8 cellular contexts compared by ENCODE assay signal in the genomic region with DNA sequence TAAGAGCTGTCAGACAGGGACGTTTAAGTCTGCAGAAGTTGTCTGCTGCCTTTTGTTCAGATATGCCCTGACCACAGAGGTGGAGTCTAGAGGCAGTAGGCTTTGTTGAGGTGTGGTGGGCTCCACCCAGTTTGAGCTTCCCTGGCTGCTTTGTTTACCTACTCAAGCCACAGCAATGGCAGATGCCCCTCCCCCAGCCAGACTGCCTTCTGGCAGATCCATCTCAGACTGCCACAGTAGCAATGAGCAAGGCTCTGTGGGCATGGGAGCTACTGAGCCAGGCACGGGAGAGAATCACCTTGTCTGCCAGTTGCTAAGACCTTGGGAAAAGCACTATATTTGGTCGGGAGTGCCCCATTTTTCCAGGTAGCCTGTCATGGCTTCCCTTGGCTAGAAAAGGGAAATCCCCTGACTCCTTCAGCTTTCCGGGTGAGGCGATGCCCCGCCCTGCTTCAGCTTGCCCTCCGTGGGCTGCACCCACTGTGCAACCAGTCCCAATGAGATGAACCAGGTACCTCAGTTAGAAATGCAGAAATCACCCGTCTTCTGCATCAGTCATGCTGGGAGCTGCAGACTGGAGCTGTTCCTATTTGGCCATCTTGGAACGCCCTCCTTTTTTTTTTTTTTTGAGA.
DNase-seq lines count a peak whose midpoint lies in the region; TF ChIP-seq lines count a peak whose summit lies in the region.
"Not testable (repeated sequence)": the region's sequence is repeated elsewhere in the genome, so short reads cannot be mapped to it uniquely, and the experiment has no call there.

No MANE protein-coding gene starts in this region.

- intact Hi-C loops in transverse colon (cut with DNase I; ENCODE audit: low total_unique reads) = not testable (repeated sequence)

- not testable (repeated sequence) for H3K79me2 ChIP-seq in hepatocyte

- H3K36me3 ChIP-seq in hepatocyte (replicated peaks; ENCODE audit: insufficient read depth, low read depth); transverse colon: not testable (repeated sequence)

- not testable (repeated sequence) for TF ChIP-seq CTCF in hepatocyte (IDR thresholded peaks at IDR 0.05; ENCODE audit: poor library complexity); transverse colon (IDR thresholded peaks at IDR 0.05)

- H3K9me3 ChIP-seq in hepatocyte (ENCODE audit: low read depth); transverse colon: not testable (repeated sequence)

- not testable (repeated sequence) for H3K27me3 ChIP-seq in hepatocyte, transverse colon

- H4K20me1 ChIP-seq in hepatocyte (ENCODE audit: insufficient read depth, poor library complexity, severe bottlenecking) = not testable (repeated sequence)

- not testable (repeated sequence) for H3K9me2 ChIP-seq in hepatocyte (replicated peaks; ENCODE audit: insufficient read depth)

- H3K27ac ChIP-seq in hepatocyte, transverse colon: not testable (repeated sequence)

- not testable (repeated sequence) for TF ChIP-seq EP300 in transverse colon (IDR thresholded peaks at IDR 0.05; ENCODE audit: low read depth)

- in situ Hi-C loops in transverse colon (cut with MboI; ENCODE audit: low pct_ligation_motif_present in 1 of 4, low pct_unique_long_range_greater_than_20kb in 1 of 4, low sequenced_read_pairs in 3 of 4) = not testable (repeated sequence)

- not testable (repeated sequence) for H3K4me3 ChIP-seq in hepatocyte, transverse colon

- DNase-seq in ELF-1 (ENCODE audit: low read depth, low spot score) = peak; percentile 63
- peak; percentile 37 for DNase-seq in NCI-H510A treated with DMSO at 0.1 percent for 48 hours (lab: John Stamatoyannopoulos, UW)
- DNase-seq in T-helper 22 cell (ENCODE audit: low read depth) = peak; percentile 61
- peak; percentile 20 for DNase-seq in activated CD8-positive, alpha-beta memory T cell treated with anti-CD3 and anti-CD28 coated beads, Interleukin-2, amount 50 U/mL, for 1 hour (ENCODE audit: extremely low read depth)
- DNase-seq in activated gamma-delta T cell treated with anti-CD3 and anti-CD28 coated beads, Interleukin-2, amount 50 U/mL, for 16 hours (ENCODE audit: low read depth) = peak; percentile 9
- DNase-seq in hepatocyte (ENCODE audit: low spot score) = peak; percentile 18
- DNase-seq in stimulated activated CD4-positive, alpha-beta T cell treated with anti-CD3 and anti-CD28 coated beads, Interleukin-4, amount 100 ng/mL, for 4 hours = peak; percentile 23 to 41
- peak; percentile 62 for DNase-seq in transverse colon

- 77% methylated on average over 9 of the region's 9 CpGs for WGBS in hepatocyte (ENCODE audit: low lambda C conversion rate, missing lambda C conversion rate)
- 45% methylated on average over 9 of the region's 9 CpGs; no CpG with 5 or more reads in 1 of the 2 donors for WGBS in transverse colon (ENCODE audit: low coverage in 1 of 2), 2 donors

- not testable (repeated sequence) for H3K4me2 ChIP-seq in hepatocyte

- not testable (repeated sequence) for TF ChIP-seq POLR2A in transverse colon (IDR thresholded peaks at IDR 0.05)

- H3K4me1 ChIP-seq in hepatocyte (ENCODE audit: insufficient read depth); transverse colon: not testable (repeated sequence)

- not testable (repeated sequence) for H2AFZ ChIP-seq in hepatocyte

Comparison
In these comparisons a context has a peak if more than half of its experiments do, and no peak if none do; other contexts are left out.
1. DNase-seq: peak in every context shown above with its lines; median percentile 63 in ELF-1; 62 in transverse colon; 61 in T-helper 22 cell; 37 in NCI-H510A treated with DMSO at 0.1 percent for 48 hours; 32 in stimulated activated CD4-positive, alpha-beta T cell treated with anti-CD3 and anti-CD28 coated beads, Interleukin-4, amount 100 ng/mL, for 4 hours; 20 in activated CD8-positive, alpha-beta memory T cell treated with anti-CD3 and anti-CD28 coated beads, Interleukin-2, amount 50 U/mL, for 1 hour; 18 in hepatocyte; 9 in activated gamma-delta T cell treated with anti-CD3 and anti-CD28 coated beads, Interleukin-2, amount 50 U/mL, for 16 hours.